ENCODE assay signal across 10 cellular contexts in genomic region chr7:116772423-116772852, GRCh38.
A peak's percentile ranks its signal among the peaks of the same experiment; 100 is the strongest.
DNase-seq lines count a peak whose midpoint lies in the region; ATAC-seq and TF ChIP-seq lines count a peak whose summit lies in the region.
"Had no signal": no experiment of that assay in that cellular context is flagged by ENCODE, and none has a peak within 500 bp of the region (broad histone marks: within the 10 kb centered on the region; RNA-seq: fewer than 3 reads in every experiment).

No MANE protein-coding gene starts in this region.

- H3K9ac ChIP-seq in subcutaneous abdominal adipose tissue (ENCODE audit: low read length in 5 of 5) = no peak overlapping the region

- H3K27me3 Mint-ChIP-seq in GM23338 (ENCODE audit: insufficient read depth, low read depth, poor library complexity) = peaks cover 3% of the 10 kb centered on the region
- H3K27me3 Mint-ChIP-seq: dendritic cell treated with granulocyte-macrophage colony-stimulating factor and Interleukin-4, amounts not matched to agents 40 ng/mL and 50 ng/mL, for 4 days had no signal

- no peaks in the 10 kb centered on the region; the same call in 2 of the 3 replicates for H3K4me1 Mint-ChIP-seq in GM23338

- H3K36me3 ChIP-seq in hepatocyte (replicated peaks; ENCODE audit: insufficient read depth, low read depth) = no peaks in the 10 kb centered on the region
- no peaks in the 10 kb centered on the region for H3K36me3 ChIP-seq in subcutaneous abdominal adipose tissue (ENCODE audit: control insufficient read depth in 5 of 5, insufficient read depth in 5 of 5, low read length in 5 of 5)
- no peaks in the 10 kb centered on the region for H3K36me3 ChIP-seq in prostate gland
- no peaks in the 10 kb centered on the region for H3K36me3 ChIP-seq in GM23338 (ENCODE audit: insufficient read depth)

- no peak overlapping the region for H3K4me3 Mint-ChIP-seq in GM23338
- H3K4me3 Mint-ChIP-seq: dendritic cell treated with granulocyte-macrophage colony-stimulating factor and Interleukin-4, amounts not matched to agents 40 ng/mL and 50 ng/mL, for 4 days had no signal

- H3K4me1 ChIP-seq in hepatocyte (ENCODE audit: insufficient read depth) = no peaks in the 10 kb centered on the region
- peaks cover 0 to 16% (median 0%) of the 10 kb centered on the region in 5 donors for H3K4me1 ChIP-seq in subcutaneous abdominal adipose tissue (ENCODE audit: control insufficient read depth in 5 of 5, insufficient read depth in 5 of 5, low read length in 5 of 5)
- no peaks in the 10 kb centered on the region for H3K4me1 ChIP-seq in prostate gland (replicated peaks)
- H3K4me1 ChIP-seq in GM23338 (ENCODE audit: insufficient read depth) = no peaks in the 10 kb centered on the region

- H3K4me3 ChIP-seq in HFF-Myc (replicated peaks; ENCODE audit: low read depth, low read length) = no peak overlapping the region
- no peak overlapping the region for H3K4me3 ChIP-seq in hepatocyte
- no peak overlapping the region for H3K4me3 ChIP-seq in subcutaneous abdominal adipose tissue (ENCODE audit: low read depth in 1 of 5, low read length in 5 of 5)
- H3K4me3 ChIP-seq in prostate gland = no peak overlapping the region
- H3K4me3 ChIP-seq in GM23338 = no peak overlapping the region
- H3K4me3 ChIP-seq: psoas muscle had no signal

- H3K27ac Mint-ChIP-seq in GM23338 = no peak overlapping the region
- H3K27ac Mint-ChIP-seq: dendritic cell treated with granulocyte-macrophage colony-stimulating factor and Interleukin-4, amounts not matched to agents 40 ng/mL and 50 ng/mL, for 4 days had no signal

- ATAC-seq in GM23338 = no peak
- ATAC-seq: psoas muscle had no signal

- H3F3A ChIP-seq in GM23338 (replicated peaks; ENCODE audit: low read depth) = no peaks in the 10 kb centered on the region

- no peaks in the 10 kb centered on the region for H3K9me3 ChIP-seq in hepatocyte (ENCODE audit: low read depth)
- no peaks in the 10 kb centered on the region for H3K9me3 ChIP-seq in subcutaneous abdominal adipose tissue (ENCODE audit: control insufficient read depth in 5 of 5, low read length in 5 of 5)
- H3K9me3 ChIP-seq in prostate gland = no peaks in the 10 kb centered on the region
- H3K9me3 ChIP-seq: psoas muscle had no signal

- H3K36me3 Mint-ChIP-seq in GM23338 (ENCODE audit: low read depth) = no peaks in the 10 kb centered on the region

- peak overlapping the region; percentile 85 for H3K27ac ChIP-seq in hepatocyte
- peak overlapping the region; percentile 11 for H3K27ac ChIP-seq in subcutaneous abdominal adipose tissue (ENCODE audit: low read depth, low read length)
- H3K27ac ChIP-seq in prostate gland = no peak overlapping the region
- no peak overlapping the region for H3K27ac ChIP-seq in GM23338 (ENCODE audit: low read depth)
- H3K27ac ChIP-seq: psoas muscle had no signal

- no peak for TF ChIP-seq CTCF in HFF-Myc (IDR thresholded peaks at IDR 0.05; ENCODE audit: low read depth, low read length, missing control alignments)
- no peak for TF ChIP-seq CTCF in hepatocyte (IDR thresholded peaks at IDR 0.05; ENCODE audit: poor library complexity)
- TF ChIP-seq CTCF in prostate gland (IDR thresholded peaks at IDR 0.05) = no peak
- no peak for TF ChIP-seq CTCF in GM23338 (conservative IDR thresholded peaks at IDR 0.05; ENCODE audit: low read depth in 2 of 2)

- H3K79me2 ChIP-seq in hepatocyte (no peaks in the 10 kb centered on the region), GM23338 (replicated peaks; ENCODE audit: insufficient read depth) (no peaks in the 10 kb centered on the region)

- H3K9me2 ChIP-seq in hepatocyte (replicated peaks; ENCODE audit: insufficient read depth) (no peaks in the 10 kb centered on the region), GM23338 (ENCODE audit: insufficient read depth) (no peaks in the 10 kb centered on the region)

- TF ChIP-seq POLR2A in prostate gland (IDR thresholded peaks at IDR 0.05) = no peak

- peak overlapping the region; percentile 52 for H3K4me2 ChIP-seq in hepatocyte
- H3K4me2 ChIP-seq in GM23338 = no peak overlapping the region

- H2AFZ ChIP-seq in hepatocyte = no peak overlapping the region
- no peak overlapping the region for H2AFZ ChIP-seq in GM23338

- H3K9me3 Mint-ChIP-seq in GM23338 = no peaks in the 10 kb centered on the region
- H3K9me3 Mint-ChIP-seq: dendritic cell treated with granulocyte-macrophage colony-stimulating factor and Interleukin-4, amounts not matched to agents 40 ng/mL and 50 ng/mL, for 4 days had no signal

- H4K20me1 ChIP-seq in hepatocyte (ENCODE audit: insufficient read depth, poor library complexity, severe bottlenecking) (no peaks in the 10 kb centered on the region), GM23338 (replicated peaks; ENCODE audit: insufficient read depth) (peaks cover 11% of the 10 kb centered on the region; the same call in 1 of the 2 replicates)

- DNase-seq in HFF-Myc (ENCODE audit: extremely low read depth, low read depth) = peak; percentile 36
- peak; percentile 13 for DNase-seq in amniotic stem cell (lab: John Stamatoyannopoulos, UW)
- no peak for DNase-seq in hepatocyte (ENCODE audit: low spot score)
- no peak for DNase-seq in SIG-M5 treated with dmso at 0.1 percent for 504 hours (lab: John Stamatoyannopoulos, UW; ENCODE audit: unreplicated experiment)
- no peak for DNase-seq in prostate gland (ENCODE audit: low spot score)
- no peak for DNase-seq in GM23338 (ENCODE audit: low spot score)
- DNase-seq: NCI-H1436, psoas muscle had no signal

- H3K27me3 ChIP-seq in hepatocyte (no peaks in the 10 kb centered on the region), subcutaneous abdominal adipose tissue (ENCODE audit: control insufficient read depth in 5 of 5, insufficient read depth in 4 of 5, low read length in 5 of 5) (no peaks in the 10 kb centered on the region), prostate gland (replicated peaks; ENCODE audit: insufficient read depth) (no peaks in the 10 kb centered on the region), GM23338 (ENCODE audit: insufficient read depth) (peaks cover 34% of the 10 kb centered on the region; the same call in 1 of the 2 replicates)

- intact Hi-C loops in prostate gland (cut with DNase I) = no loop called here

TF ChIP-seq in GM23338, 12 proteins besides CTCF, POLR2A, EP300 and RAD21:
- TF ChIP-seq EZH2phosphoT487 (IDR thresholded peaks at IDR 0.05; ENCODE audit: unreplicated experiment) (no peak), JUNB (IDR thresholded peaks at IDR 0.05; ENCODE audit: unreplicated experiment) (no peak), STAT1 (IDR thresholded peaks at IDR 0.05; ENCODE audit: unreplicated experiment) (no peak), NANOG (IDR thresholded peaks at IDR 0.05; ENCODE audit: borderline replicate concordance) (no peak), ZNF331 (CRISPR knock-in tag; IDR thresholded peaks at IDR 0.05; ENCODE audit: low read depth) (no peak), EZH2 (IDR thresholded peaks at IDR 0.05; ENCODE audit: low read depth, unreplicated experiment) (no peak), ETS1 (IDR thresholded peaks at IDR 0.05) (no peak)

Comparison
In these comparisons a context has a peak if more than half of its experiments do, and no peak if none do; other contexts are left out.
1. DNase-seq: peak in HFF-Myc (single experiment) and amniotic stem cell (single experiment); none in hepatocyte (single experiment), SIG-M5 treated with dmso at 0.1 percent for 504 hours (single experiment), prostate gland (single experiment) and GM23338 (single experiment).
2. H3K27ac ChIP-seq: peak in hepatocyte (single experiment) and subcutaneous abdominal adipose tissue (single experiment); none in prostate gland (0 of 2) and GM23338 (single experiment).